Comparison of ENCODE assay signal across 21 cellular contexts in genomic region chr20:14550655-14551054, GRCh38.
DNase-seq lines count a peak whose midpoint lies in the region; ATAC-seq and TF ChIP-seq lines count a peak whose summit lies in the region.
"Had no signal": no experiment of that assay in that cellular context is flagged by ENCODE, and none has a peak within 500 bp of the region (broad histone marks: within the 10 kb centered on the region; RNA-seq: fewer than 3 reads in every experiment).

No MANE protein-coding gene starts in this region.

- no peak overlapping the region for H3K4me2 ChIP-seq in parathyroid adenoma (ENCODE audit: low read length)
- H3K4me2 ChIP-seq: BLaER1 had no signal

- H2AFZ ChIP-seq in parathyroid adenoma = peak overlapping the region; percentile 48

- no peaks in the 10 kb centered on the region for H3K27me3 ChIP-seq in parathyroid adenoma (ENCODE audit: control insufficient read depth, insufficient read depth, low read length)
- H3K27me3 ChIP-seq: BE2C, BLaER1 had no signal

- H3K36me3 ChIP-seq in parathyroid adenoma (ENCODE audit: control insufficient read depth, insufficient read depth, low read length) = no peaks in the 10 kb centered on the region
- H3K36me3 ChIP-seq: BE2C, BLaER1 had no signal

- H3K79me2 ChIP-seq in parathyroid adenoma = no peaks in the 10 kb centered on the region

- H3K4me3 ChIP-seq in parathyroid adenoma (ENCODE audit: low read depth, low read length) = no peak overlapping the region
- H3K4me3 ChIP-seq: BLaER1 had no signal

- no peaks in the 10 kb centered on the region for H3K9me3 ChIP-seq in parathyroid adenoma (ENCODE audit: control insufficient read depth, low read length)
- H3K9me3 ChIP-seq: BE2C, BLaER1 had no signal

- DNase-seq in HCEC 1CT = no peak
- no peak for DNase-seq in MV-4-11 (lab: John Stamatoyannopoulos, UW)
- DNase-seq: 8988T; ACHN; BE2C; C1 segment of cervical spinal cord; CD4-positive, alpha-beta memory T cell; CD4-positive, CD25-positive, alpha-beta regulatory T cell; CD8-positive, alpha-beta memory T cell; COR-L47; DMS 273 treated with DMSO at 0.1 percent for 48 hours; DMS153; DMS53; DMS79; DND-41; EL; GDM1 had no signal

- no peak overlapping the region for H3K27ac ChIP-seq in parathyroid adenoma
- H3K27ac ChIP-seq: BLaER1 had no signal

- H3K9ac ChIP-seq in parathyroid adenoma = no peak overlapping the region
- H3K9ac ChIP-seq: BLaER1 had no signal

- ATAC-seq in GM18867 (IDR thresholded peaks at IDR 0.05; ENCODE audit: unreplicated experiment) (peak; percentile 87), HG03045 (IDR thresholded peaks at IDR 0.05; ENCODE audit: unreplicated experiment) (no peak)

- H3K4me1 ChIP-seq in parathyroid adenoma = peaks cover 5% of the 10 kb centered on the region
- H3K4me1 ChIP-seq: BE2C, BLaER1 had no signal

- no peak for TF ChIP-seq CTCF in parathyroid adenoma (IDR thresholded peaks at IDR 0.05)
